In the genomic region with DNA sequence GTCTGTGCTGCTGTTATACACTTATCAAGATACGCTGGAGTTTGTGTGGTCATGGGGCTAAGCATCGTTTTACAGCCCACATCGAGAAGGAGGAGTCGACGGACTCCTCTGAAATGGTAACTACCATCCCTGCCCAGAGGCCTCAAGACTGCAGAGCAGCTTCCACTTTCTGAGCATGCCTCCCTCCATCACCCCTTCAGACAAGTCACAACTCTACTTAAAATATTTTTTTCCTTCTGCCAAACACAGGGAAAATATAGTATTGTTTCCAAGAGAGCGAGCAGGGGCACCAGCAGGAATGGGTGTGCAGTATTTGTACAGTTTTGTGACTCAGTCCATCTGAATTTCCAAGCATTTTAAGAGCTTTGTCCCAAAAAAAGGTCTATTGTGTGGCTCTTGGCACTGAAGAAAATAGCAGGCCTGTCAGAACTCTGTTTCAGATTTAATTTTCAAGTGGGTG, we compare ENCODE assay signal across 1 cellular context.
TF ChIP-seq lines count a peak whose summit lies in the region.

No MANE protein-coding gene starts in this region.

TF ChIP-seq in IMR-90, 13 proteins besides CTCF, POLR2A, EP300 and RAD21 (continued from another document):
- TF ChIP-seq, protein P1, sequence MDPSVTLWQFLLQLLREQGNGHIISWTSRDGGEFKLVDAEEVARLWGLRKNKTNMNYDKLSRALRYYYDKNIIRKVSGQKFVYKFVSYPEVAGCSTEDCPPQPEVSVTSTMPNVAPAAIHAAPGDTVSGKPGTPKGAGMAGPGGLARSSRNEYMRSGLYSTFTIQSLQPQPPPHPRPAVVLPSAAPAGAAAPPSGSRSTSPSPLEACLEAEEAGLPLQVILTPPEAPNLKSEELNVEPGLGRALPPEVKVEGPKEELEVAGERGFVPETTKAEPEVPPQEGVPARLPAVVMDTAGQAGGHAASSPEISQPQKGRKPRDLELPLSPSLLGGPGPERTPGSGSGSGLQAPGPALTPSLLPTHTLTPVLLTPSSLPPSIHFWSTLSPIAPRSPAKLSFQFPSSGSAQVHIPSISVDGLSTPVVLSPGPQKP (IDR thresholded peaks at IDR 0.05; ENCODE audit: borderline replicate concordance, low read depth, low read length): no peak
- no peak for TF ChIP-seq MAZ (IDR thresholded peaks at IDR 0.05; ENCODE audit: borderline replicate concordance, low read depth, low read length)
- no peak for TF ChIP-seq SMC3 (IDR thresholded peaks at IDR 0.05; ENCODE audit: low read depth, low read length)
- TF ChIP-seq RCOR1 (IDR thresholded peaks at IDR 0.05; ENCODE audit: insufficient replicate concordance, low read length): no peak
- TF ChIP-seq MXI1 (IDR thresholded peaks at IDR 0.05; ENCODE audit: borderline replicate concordance, low read depth, low read length): no peak
- TF ChIP-seq BHLHE40 (IDR thresholded peaks at IDR 0.05; ENCODE audit: low read depth, low read length): no peak
- TF ChIP-seq NFE2L2 (IDR thresholded peaks at IDR 0.05; ENCODE audit: low read depth, low read length): no peak
